Comparison of ENCODE assay signal across 17 cellular contexts in the genomic region with DNA sequence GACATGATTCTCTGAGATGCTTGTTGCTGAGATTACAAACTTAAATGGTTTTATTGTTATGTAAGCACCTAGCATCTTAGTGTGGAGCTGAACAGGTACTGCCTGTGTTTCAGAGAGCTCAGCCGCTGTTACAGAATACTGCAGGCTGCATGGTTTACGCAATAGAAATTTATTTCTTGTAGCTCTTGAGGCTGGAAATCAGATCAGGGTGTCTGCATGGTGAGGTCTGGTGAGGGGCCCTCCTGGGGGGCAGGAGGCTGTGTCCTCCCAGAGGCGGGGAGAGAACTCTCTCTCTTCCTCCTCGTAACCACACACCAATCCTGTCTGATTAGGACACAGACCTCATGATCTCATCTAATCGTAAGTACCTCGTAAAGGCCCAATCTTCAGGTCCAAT. TPM values are rescaled to one million over a fixed set of nuclear protein-coding genes. Genes with fewer than 3 reads are reported as not detected.
DNase-seq lines count a peak whose midpoint lies in the region; TF ChIP-seq lines count a peak whose summit lies in the region.
"Had no signal": no experiment of that assay in that cellular context is flagged by ENCODE, and none has a peak within 500 bp of the region (broad histone marks: within the 10 kb centered on the region; RNA-seq: fewer than 3 reads in every experiment).

No MANE protein-coding gene starts in this region.

- intact Hi-C loops in vagina (cut with DNase I), result no loop called here

- H3K27ac ChIP-seq in HUES48 (ENCODE audit: low read depth, low read length) (peak overlapping the region; percentile 2), neuronal stem cell (replicated peaks; ENCODE audit: low read length) (no peak overlapping the region), vagina (no peak overlapping the region)
- H3K27ac ChIP-seq: pancreas, tibial artery had no signal

- no peak overlapping the region for H4K8ac ChIP-seq in neuronal stem cell (ENCODE audit: low read depth, low read length)

- no peak overlapping the region for H2BK5ac ChIP-seq in neuronal stem cell (ENCODE audit: low read length)

- no peak overlapping the region for H2BK120ac ChIP-seq in neuronal stem cell (ENCODE audit: low read depth, low read length)

- no peaks in the 10 kb centered on the region for H3K36me3 ChIP-seq in HUES48 (ENCODE audit: control insufficient read depth, insufficient read depth, low read length)
- no peaks in the 10 kb centered on the region for H3K36me3 ChIP-seq in neuronal stem cell (replicated peaks in 1 of 2; ENCODE audit: control insufficient read depth in 2 of 2, insufficient read depth in 2 of 2, low read length in 2 of 2)
- H3K36me3 ChIP-seq in vagina, result no peaks in the 10 kb centered on the region
- H3K36me3 ChIP-seq: adrenal gland, pancreas, tibial artery had no signal

- no peak overlapping the region for H3K18ac ChIP-seq in neuronal stem cell (ENCODE audit: low read length)

- peaks cover 14% of the 10 kb centered on the region for H3K36me3 Mint-ChIP-seq in progenitor cell of endocrine pancreas (ENCODE audit: insufficient read depth)
- H3K36me3 Mint-ChIP-seq: IgD-negative memory B cell had no signal

- no peak for TF ChIP-seq POLR2A in erythroblast (IDR thresholded peaks at IDR 0.05; ENCODE audit: low read length)
- no peak for TF ChIP-seq POLR2A in vagina (IDR thresholded peaks at IDR 0.05)

- no peak overlapping the region for H3K14ac ChIP-seq in neuronal stem cell (ENCODE audit: low read length)

- H2AFZ ChIP-seq in neuronal stem cell (ENCODE audit: low read length), result no peak overlapping the region

- H3K4me2 ChIP-seq in neuronal stem cell (ENCODE audit: insufficient read depth, low read length, poor library complexity, severe bottlenecking), result no peak overlapping the region

- H3K9me3 ChIP-seq in HUES48 (ENCODE audit: control insufficient read depth, insufficient read depth, low read length) (no peaks in the 10 kb centered on the region), neuronal stem cell (replicated peaks in 1 of 2; ENCODE audit: control insufficient read depth in 2 of 2, insufficient read depth in 1 of 2, low read depth in 1 of 2, low read length in 2 of 2) (no peaks in the 10 kb centered on the region), vagina (no peaks in the 10 kb centered on the region)
- H3K9me3 ChIP-seq: adrenal gland, pancreas, tibial artery had no signal

- H3K4me1 Mint-ChIP-seq in progenitor cell of endocrine pancreas (ENCODE audit: low read depth), result peaks cover 29% of the 10 kb centered on the region
- H3K4me1 Mint-ChIP-seq: IgD-negative memory B cell had no signal

- no peak overlapping the region for H2BK12ac ChIP-seq in neuronal stem cell (ENCODE audit: low read length)

- H3K4me1 ChIP-seq in HUES48 (ENCODE audit: control insufficient read depth, insufficient read depth, low read length), result peaks cover 38% of the 10 kb centered on the region
- H3K4me1 ChIP-seq in neuronal stem cell (ENCODE audit: control insufficient read depth in 2 of 2, insufficient read depth in 1 of 2, low read depth in 1 of 2, low read length in 2 of 2), result peaks cover 0 to 15% of the 10 kb centered on the region in 2 donors
- H3K4me1 ChIP-seq in vagina, result peaks cover 13% of the 10 kb centered on the region
- H3K4me1 ChIP-seq: pancreas, tibial artery had no signal

- H3K4ac ChIP-seq in neuronal stem cell (ENCODE audit: low read length), result no peak overlapping the region

- no peaks in the 10 kb centered on the region for H3K27me3 ChIP-seq in HUES48 (ENCODE audit: control insufficient read depth, insufficient read depth, low read length)
- H3K27me3 ChIP-seq in neuronal stem cell (ENCODE audit: control insufficient read depth in 3 of 3, insufficient read depth in 3 of 3, low read depth in 1 of 3, low read length in 3 of 3), result no peaks in the 10 kb centered on the region
- no peaks in the 10 kb centered on the region for H3K27me3 ChIP-seq in vagina
- H3K27me3 ChIP-seq: adrenal gland, pancreas, tibial artery had no signal

- no peak overlapping the region for H3K4me3 Mint-ChIP-seq in progenitor cell of endocrine pancreas (ENCODE audit: low read depth)
- H3K4me3 Mint-ChIP-seq: activated B cell treated with CpG ODN at 0.5 μM for 24 hours, IgD-negative memory B cell had no signal

- H3K4me3 ChIP-seq in HUES48 (ENCODE audit: low read depth, low read length) (no peak overlapping the region), neuronal stem cell (ENCODE audit: low read length in 2 of 2) (no peak overlapping the region), vagina (no peak overlapping the region)
- H3K4me3 ChIP-seq: adrenal gland, pancreas, tibial artery had no signal

- H3K23ac ChIP-seq in neuronal stem cell (ENCODE audit: low read depth, low read length, poor library complexity), result no peak overlapping the region

- H2BK15ac ChIP-seq in neuronal stem cell (ENCODE audit: low read length), result no peak overlapping the region

- peak; percentile 74 for DNase-seq in NOMO-1 treated with DMSO at 0.1 percent for 48 hours (lab: John Stamatoyannopoulos, UW; ENCODE audit: unreplicated experiment)
- DNase-seq in erythroblast (lab: John Stamatoyannopoulos, UW), result peak; percentile 34 to 57
- no peak for DNase-seq in progenitor cell of endocrine pancreas (ENCODE audit: low spot score, unreplicated experiment)
- no peak for DNase-seq in neuronal stem cell (ENCODE audit: low spot score)
- DNase-seq in vagina (ENCODE audit: extremely low spot score in 2 of 2), result no peak
- no peak for DNase-seq in medulla oblongata (ENCODE audit: extremely low spot score)
- DNase-seq: activated B cell treated with CpG ODN at 0.5 μM for 24 hours; central memory CD4-positive, alpha-beta T cell; DMS 273 treated with DMSO at 0.1 percent for 48 hours; effector CD8-positive, alpha-beta T cell; hippocampal formation; pancreas; SW 1271 had no signal

- H3K9me3 Mint-ChIP-seq in progenitor cell of endocrine pancreas (ENCODE audit: low read depth), result no peaks in the 10 kb centered on the region
- H3K9me3 Mint-ChIP-seq: activated B cell treated with CpG ODN at 0.5 μM for 24 hours, IgD-negative memory B cell had no signal

- no peak overlapping the region for H2AK5ac ChIP-seq in neuronal stem cell (ENCODE audit: low read depth, low read length)

- H3K9ac ChIP-seq in HUES48 (ENCODE audit: low read depth, low read length) (no peak overlapping the region), neuronal stem cell (ENCODE audit: low read depth, low read length, poor library complexity) (no peak overlapping the region)

- no peak for TF ChIP-seq CTCF in progenitor cell of endocrine pancreas (IDR thresholded peaks at IDR 0.05; ENCODE audit: unreplicated experiment)
- TF ChIP-seq CTCF in vagina (IDR thresholded peaks at IDR 0.05), result no peak

- H4K91ac ChIP-seq in neuronal stem cell (ENCODE audit: low read depth, low read length, poor library complexity), result no peak overlapping the region

- no peaks in the 10 kb centered on the region for H3K27me3 Mint-ChIP-seq in progenitor cell of endocrine pancreas
- H3K27me3 Mint-ChIP-seq: activated B cell treated with CpG ODN at 0.5 μM for 24 hours, IgD-negative memory B cell had no signal

- H3K79me1 ChIP-seq in neuronal stem cell (ENCODE audit: low read depth, low read length), result peaks cover 16% of the 10 kb centered on the region

- WGBS in neuronal stem cell (ENCODE audit: extremely low coverage in 2 of 2, insufficient read length in 2 of 2, insufficient replicate concordance in 1 of 2), 2 donors, result no CpG with 5 or more reads among the region's 6 CpGs

- peak overlapping the region; percentile 13 for H3K27ac Mint-ChIP-seq in progenitor cell of endocrine pancreas
- H3K27ac Mint-ChIP-seq: activated B cell treated with CpG ODN at 0.5 μM for 24 hours had no signal

RNA-seq across cellular contexts. Expression of a gene that starts 13.1 kb away (rescaled TPM):
- total RNA-seq in progenitor cell of endocrine pancreas (100 and 109 TPM in 2 replicates), vagina (33.4 TPM)
- polyA plus RNA-seq in neuronal stem cell (2013, experiment 1 of 2), result 22.9 TPM
- 23.4 TPM for polyA plus RNA-seq in neuronal stem cell (2013, experiment 2 of 2)

Comparison
In these comparisons a context has a peak if more than half of its experiments do, and no peak if none do; other contexts are left out.
1. DNase-seq: peak in NOMO-1 treated with DMSO at 0.1 percent for 48 hours (single experiment) and erythroblast (2 of 2); none in progenitor cell of endocrine pancreas (single experiment), neuronal stem cell (single experiment), vagina (0 of 2) and medulla oblongata (single experiment).